Comparison of ENCODE assay signal across 20 cellular contexts in genomic region chr17:75207760-75208159, GRCh38. TPM values are rescaled to one million over a fixed set of nuclear protein-coding genes. Genes with fewer than 3 reads are reported as not detected.
DNase-seq lines count a peak whose midpoint lies in the region; ATAC-seq and TF ChIP-seq lines count a peak whose summit lies in the region.
"Had no signal": no experiment of that assay in that cellular context is flagged by ENCODE, and none has a peak within 500 bp of the region (broad histone marks: within the 10 kb centered on the region; RNA-seq: fewer than 3 reads in every experiment).

No MANE protein-coding gene starts in this region.

- H4K20me1 ChIP-seq in SK-N-SH (ENCODE audit: insufficient read depth), result no peaks in the 10 kb centered on the region; the same call in 1 of the 2 replicates

- H3K36me3 Mint-ChIP-seq in CD4-positive, CD25-positive, alpha-beta regulatory T cell, result peaks cover 9% of the 10 kb centered on the region
- H3K36me3 Mint-ChIP-seq in WTC11 (peaks cover 32% of the 10 kb centered on the region), memory B cell (peaks cover 6% of the 10 kb centered on the region)

- intact Hi-C loops in left cardiac atrium (cut with DNase I), result loop anchor here in 1 of 2 donors (10.0 kb wide), 1 partner anchor 243 kb away; no protein-coding TSS in a partner anchor

- H3K9me3 Mint-ChIP-seq in CD4-positive, CD25-positive, alpha-beta regulatory T cell, result no peaks in the 10 kb centered on the region
- H3K9me3 Mint-ChIP-seq in WTC11 (no peaks in the 10 kb centered on the region), memory B cell (no peaks in the 10 kb centered on the region)

- no peaks in the 10 kb centered on the region for H3K27me3 Mint-ChIP-seq in CD4-positive, CD25-positive, alpha-beta regulatory T cell
- H3K27me3 Mint-ChIP-seq in WTC11 (ENCODE audit: low read depth), result no peaks in the 10 kb centered on the region
- no peaks in the 10 kb centered on the region for H3K27me3 Mint-ChIP-seq in memory B cell

- no peak overlapping the region for H2AFZ ChIP-seq in SK-N-SH (ENCODE audit: low read depth)
- H2AFZ ChIP-seq: hepatocyte had no signal

- POLR2A ChIA-PET in SK-N-SH (lab: Yijun Ruan, JAX), result no interaction called here
- POLR2A ChIA-PET in WTC11 (lab: Charles Lee), result no interaction called here

- H3K9me2 ChIP-seq in SK-N-SH, result no peaks in the 10 kb centered on the region

- TF ChIP-seq CTCF in SK-N-SH (IDR thresholded peaks at IDR 0.05) (no peak), WTC11 (IDR thresholded peaks at IDR 0.05) (no peak)

- DNase-seq in SK-N-SH (no peak), WTC11 (ENCODE audit: low spot score) (no peak), memory B cell (ENCODE audit: low spot score in 2 of 2) (no peak), left cardiac atrium (no peak)
- no peak for DNase-seq in CD4-positive, CD25-positive, alpha-beta regulatory T cell
- no peak for DNase-seq in stimulated activated CD4-positive, alpha-beta T cell treated with anti-CD3 and anti-CD28 coated beads, Interleukin-4, amount 100 ng/mL, for 24 hours
- DNase-seq: activated CD4-positive, CD25-positive, alpha-beta regulatory T cell treated with anti-CD3 and anti-CD28 coated beads, Interleukin-2, amount 50 U/mL, for 72 hours; cortex of kidney; islet precursor cell; NCI-H1694 treated with DMSO at 0.1 percent for 48 hours; PC-3; psoas muscle; SIG-M5 had no signal

- WGBS in SK-N-SH (ENCODE audit: low lambda C conversion rate), result 90% methylated on average over 12 of the region's 12 CpGs

- H3K9ac ChIP-seq in SK-N-SH, result no peak overlapping the region

- TF ChIP-seq RAD21 in SK-N-SH (IDR thresholded peaks at IDR 0.05; ENCODE audit: low read length), result no peak

- no peak overlapping the region for H3K27ac ChIP-seq in SK-N-SH (ENCODE audit: low read depth in 2 of 2, low read length in 1 of 2)
- no peak overlapping the region for H3K27ac ChIP-seq in CD4-positive, CD25-positive, alpha-beta regulatory T cell (ENCODE audit: insufficient read depth, low read length, poor library complexity, severe bottlenecking)
- H3K27ac ChIP-seq: 22Rv1, breast epithelium, hepatocyte, psoas muscle had no signal

- no peak overlapping the region for H3K4me3 ChIP-seq in SK-N-SH (ENCODE audit: low read depth in 2 of 2, low read length in 1 of 2)
- no peak overlapping the region for H3K4me3 ChIP-seq in CD4-positive, CD25-positive, alpha-beta regulatory T cell (ENCODE audit: low read depth, low read length)
- H3K4me3 ChIP-seq: breast epithelium, hepatocyte, psoas muscle, skin epidermis had no signal

- H3K27ac Mint-ChIP-seq in CD4-positive, CD25-positive, alpha-beta regulatory T cell, result peak overlapping the region in 1 of 3 donors; percentile 26
- H3K27ac Mint-ChIP-seq in WTC11 (no peak overlapping the region), memory B cell (no peak overlapping the region)

- peak overlapping the region; percentile 85; the same call in 1 of the 2 replicates for H3K4me2 ChIP-seq in SK-N-SH

- CTCF ChIA-PET in SK-N-SH (lab: Yijun Ruan, JAX), result interaction anchor here (0.7 to 7.1 kb wide), 4 partner anchors 10 to 184 kb away, joined by 3 to 61 read pairs (median 6); no protein-coding TSS in a partner anchor
- CTCF ChIA-PET in WTC11 (lab: Charles Lee), result interaction anchor here (0.6 to 2.6 kb wide), 2 partner anchors 33 to 94 kb away, joined by 3 to 23 read pairs; no protein-coding TSS in a partner anchor

- H3K79me2 ChIP-seq in SK-N-SH (ENCODE audit: insufficient read depth), result peaks cover 67% of the 10 kb centered on the region

- no peaks in the 10 kb centered on the region for H3K9me3 ChIP-seq in SK-N-SH
- no peaks in the 10 kb centered on the region for H3K9me3 ChIP-seq in CD4-positive, CD25-positive, alpha-beta regulatory T cell (ENCODE audit: control insufficient read depth in 2 of 2, low read length in 2 of 2)
- H3K9me3 ChIP-seq: breast epithelium, psoas muscle had no signal

- H3K4me1 Mint-ChIP-seq in CD4-positive, CD25-positive, alpha-beta regulatory T cell, result peaks cover 5 to 30% (median 18%) of the 10 kb centered on the region in 4 donors
- H3K4me1 Mint-ChIP-seq in WTC11, result peaks cover 14% of the 10 kb centered on the region
- peaks cover 9% of the 10 kb centered on the region for H3K4me1 Mint-ChIP-seq in memory B cell

- H3K27me3 ChIP-seq in SK-N-SH (ENCODE audit: insufficient read depth), result no peaks in the 10 kb centered on the region
- H3K27me3 ChIP-seq in CD4-positive, CD25-positive, alpha-beta regulatory T cell (ENCODE audit: control insufficient read depth, insufficient read depth, low read length), result no peaks in the 10 kb centered on the region
- H3K27me3 ChIP-seq: breast epithelium, hepatocyte had no signal

- peaks cover 4 to 6% of the 10 kb centered on the region in 2 experiments; a peak in 1 of 4 replicates for H3K4me1 ChIP-seq in SK-N-SH (ENCODE audit: control insufficient read depth in 1 of 2, insufficient read depth in 2 of 2, low read depth in 1 of 2, low read length in 1 of 2)
- peaks cover 19% of the 10 kb centered on the region for H3K4me1 ChIP-seq in CD4-positive, CD25-positive, alpha-beta regulatory T cell (ENCODE audit: control insufficient read depth, insufficient read depth, low read length, poor library complexity, severe bottlenecking)

- TF ChIP-seq EP300 in SK-N-SH (IDR thresholded peaks at IDR 0.05; ENCODE audit: borderline replicate concordance in 1 of 2, low read depth in 1 of 2, low read length in 1 of 2), result no peak

- no peak for ATAC-seq in SK-N-SH treated with all-trans-retinoic acid at 6 μM for 48 hours
- ATAC-seq in CD4-positive, CD25-positive, alpha-beta regulatory T cell (ENCODE audit: low read depth in 2 of 2), result no peak
- ATAC-seq in WTC11, result no peak
- no peak for ATAC-seq in memory B cell (ENCODE audit: low read depth)
- ATAC-seq in left cardiac atrium, result no peak
- no peak for ATAC-seq in GM21786 (IDR thresholded peaks at IDR 0.05; ENCODE audit: unreplicated experiment)
- ATAC-seq: HCT116, PC-3, psoas muscle had no signal

- peaks cover 23 to 40% of the 10 kb centered on the region in 2 experiments for H3K36me3 ChIP-seq in SK-N-SH (replicated peaks in 1 of 2; ENCODE audit: control insufficient read depth in 1 of 2, insufficient read depth in 2 of 2, low read length in 1 of 2)
- peaks cover 38% of the 10 kb centered on the region for H3K36me3 ChIP-seq in CD4-positive, CD25-positive, alpha-beta regulatory T cell (ENCODE audit: control insufficient read depth, insufficient read depth, low read length)
- H3K36me3 ChIP-seq: breast epithelium had no signal

- H3F3A ChIP-seq in SK-N-SH (replicated peaks; ENCODE audit: insufficient read depth), result peaks cover 25% of the 10 kb centered on the region

- H3K4me3 Mint-ChIP-seq in CD4-positive, CD25-positive, alpha-beta regulatory T cell, result peak overlapping the region in 3 of 4 donors; percentile 38 to 76 (median 46)
- H3K4me3 Mint-ChIP-seq in WTC11, result peak overlapping the region; percentile 25; the same call in 1 of the 2 replicates
- peak overlapping the region; percentile 34 for H3K4me3 Mint-ChIP-seq in memory B cell

TF ChIP-seq in SK-N-SH, 30 proteins besides CTCF, POLR2A, EP300 and RAD21 (continues in another document):
- TF ChIP-seq FOXM1 (IDR thresholded peaks at IDR 0.05; ENCODE audit: low read depth), result no peak
- no peak for TF ChIP-seq TEAD4 (IDR thresholded peaks at IDR 0.05; ENCODE audit: borderline replicate concordance, insufficient read depth)

TF ChIP-seq in SK-N-SH treated with all-trans-retinoic acid at 6 μM for 48 hours, 23 proteins besides CTCF, POLR2A, EP300 and RAD21 (continues in another document):
- no peak for TF ChIP-seq TOX (CRISPR knock-in tag; IDR thresholded peaks at IDR 0.05; ENCODE audit: borderline replicate concordance)
- no peak for TF ChIP-seq BACH2 (CRISPR knock-in tag; IDR thresholded peaks at IDR 0.05; ENCODE audit: borderline replicate concordance)
- no peak for TF ChIP-seq RARB (CRISPR knock-in tag; IDR thresholded peaks at IDR 0.05)

TF ChIP-seq in WTC11, 78 proteins besides CTCF, POLR2A, EP300 and RAD21 (continues in another document):
- TF ChIP-seq SMAD4 (CRISPR knock-in tag; IDR thresholded peaks at IDR 0.05), result no peak

RNA-seq across cellular contexts. Expression of gene NUP85, which starts 2.3 kb away (rescaled TPM):
- 80.5 and 99.8 TPM in 2 replicates for polyA plus RNA-seq in SK-N-SH (2012; rRNA removed)
- 38.2 and 55.2 TPM in 2 replicates for polyA plus RNA-seq in SK-N-SH (2012; cell fraction: cytosol; rRNA removed)
- polyA plus RNA-seq in SK-N-SH (2012; cell fraction: nucleus; rRNA removed), result 258 and 284 TPM in 2 replicates
- total RNA-seq in CD4-positive, CD25-positive, alpha-beta regulatory T cell, result 79.5 TPM
- 10 to 100 TPM; 31.1 to 60.7 (median 44.3) TPM for polyA plus RNA-seq in CD4-positive, CD25-positive, alpha-beta regulatory T cell
- total RNA-seq in WTC11 (2021) (89.7 to 109 TPM (median 95.1 TPM) in 3 replicates), left cardiac atrium (10 to 100 TPM; 28.6 to 37.9 TPM)

RNA-seq across cellular contexts. Expression of gene SUMO2, which starts 25.0 kb away (rescaled TPM):
- 85.5 and 114 TPM in 2 replicates for polyA plus RNA-seq in SK-N-SH (2012; rRNA removed)
- polyA plus RNA-seq in SK-N-SH (2012; cell fraction: cytosol; rRNA removed), result 133 and 184 TPM in 2 replicates
- polyA plus RNA-seq in SK-N-SH (2012; cell fraction: nucleus; rRNA removed), result 25.6 and 43.8 TPM in 2 replicates
- total RNA-seq in CD4-positive, CD25-positive, alpha-beta regulatory T cell, result 318 TPM
- 100 to 1,000 TPM; 416 to 660 (median 495) TPM for polyA plus RNA-seq in CD4-positive, CD25-positive, alpha-beta regulatory T cell
- 650 to 764 TPM (median 757 TPM) in 3 replicates for total RNA-seq in WTC11 (2021)
- total RNA-seq in left cardiac atrium, result 100 to 1,000 TPM; 231 to 246 TPM

RNA-seq across cellular contexts. Expression of gene JPT1, which starts 53.4 kb away (rescaled TPM):
- polyA plus RNA-seq in SK-N-SH (2012; rRNA removed), result 259 and 490 TPM in 2 replicates
- polyA plus RNA-seq in SK-N-SH (2012; cell fraction: cytosol; rRNA removed), result 407 and 471 TPM in 2 replicates
- polyA plus RNA-seq in SK-N-SH (2012; cell fraction: nucleus; rRNA removed), result 165 and 240 TPM in 2 replicates
- 70.9 TPM for total RNA-seq in CD4-positive, CD25-positive, alpha-beta regulatory T cell
- 100 to 1,000 TPM; 143 to 231 (median 192) TPM for polyA plus RNA-seq in CD4-positive, CD25-positive, alpha-beta regulatory T cell
- total RNA-seq in WTC11 (2021) (289 to 341 TPM (median 300 TPM) in 3 replicates), left cardiac atrium (10 to 100 TPM; 16.4 to 19.7 TPM)

RNA-seq across cellular contexts. Expression of gene GGA3, which starts 53.6 kb away (rescaled TPM):
- polyA plus RNA-seq in SK-N-SH (2012; rRNA removed), result 42.5 and 43.7 TPM in 2 replicates
- 13.3 and 21.1 TPM in 2 replicates for polyA plus RNA-seq in SK-N-SH (2012; cell fraction: cytosol; rRNA removed)
- 183 and 203 TPM in 2 replicates for polyA plus RNA-seq in SK-N-SH (2012; cell fraction: nucleus; rRNA removed)
- 92.6 TPM for total RNA-seq in CD4-positive, CD25-positive, alpha-beta regulatory T cell
- 10 to 100 TPM in 3 of 4 donors, 1 to 10 TPM in 1; 8.0 to 17.2 (median 10.9) TPM for polyA plus RNA-seq in CD4-positive, CD25-positive, alpha-beta regulatory T cell
- total RNA-seq in WTC11 (2021) (54.5 to 66.9 TPM (median 62.7 TPM) in 3 replicates), left cardiac atrium (10 to 100 TPM; 23.0 to 24.5 TPM)

RNA-seq across cellular contexts. Expression of gene MRPS7, which starts 53.9 kb away (rescaled TPM):
- 82.8 and 90.4 TPM in 2 replicates for polyA plus RNA-seq in SK-N-SH (2012; rRNA removed)
- polyA plus RNA-seq in SK-N-SH (2012; cell fraction: cytosol; rRNA removed), result 77.5 and 82.2 TPM in 2 replicates
- 74.4 and 85.5 TPM in 2 replicates for polyA plus RNA-seq in SK-N-SH (2012; cell fraction: nucleus; rRNA removed)
- total RNA-seq in CD4-positive, CD25-positive, alpha-beta regulatory T cell, result 32.3 TPM
- 100 to 1,000 TPM; 119 to 141 (median 120) TPM for polyA plus RNA-seq in CD4-positive, CD25-positive, alpha-beta regulatory T cell
- 85.8 to 94.7 TPM (median 87.5 TPM) in 3 replicates for total RNA-seq in WTC11 (2021)
- total RNA-seq in left cardiac atrium, result 100 to 1,000 TPM in 1 of 2 donors, 10 to 100 TPM in 1; 85.4 to 103 TPM
